In genomic region chr7:43926193-43927043, GRCh38 we compare ENCODE assay signal across 1 cellular context.
TF ChIP-seq lines count a peak whose summit lies in the region.

UBE2D4 (plus strand) TSS chr7:43926436; CDS start chr7:43926533, 97 bp downstream.

TF ChIP-seq in WTC11, 78 proteins besides CTCF, POLR2A, EP300 and RAD21 (continued from another document):
- TF ChIP-seq, protein P1, sequence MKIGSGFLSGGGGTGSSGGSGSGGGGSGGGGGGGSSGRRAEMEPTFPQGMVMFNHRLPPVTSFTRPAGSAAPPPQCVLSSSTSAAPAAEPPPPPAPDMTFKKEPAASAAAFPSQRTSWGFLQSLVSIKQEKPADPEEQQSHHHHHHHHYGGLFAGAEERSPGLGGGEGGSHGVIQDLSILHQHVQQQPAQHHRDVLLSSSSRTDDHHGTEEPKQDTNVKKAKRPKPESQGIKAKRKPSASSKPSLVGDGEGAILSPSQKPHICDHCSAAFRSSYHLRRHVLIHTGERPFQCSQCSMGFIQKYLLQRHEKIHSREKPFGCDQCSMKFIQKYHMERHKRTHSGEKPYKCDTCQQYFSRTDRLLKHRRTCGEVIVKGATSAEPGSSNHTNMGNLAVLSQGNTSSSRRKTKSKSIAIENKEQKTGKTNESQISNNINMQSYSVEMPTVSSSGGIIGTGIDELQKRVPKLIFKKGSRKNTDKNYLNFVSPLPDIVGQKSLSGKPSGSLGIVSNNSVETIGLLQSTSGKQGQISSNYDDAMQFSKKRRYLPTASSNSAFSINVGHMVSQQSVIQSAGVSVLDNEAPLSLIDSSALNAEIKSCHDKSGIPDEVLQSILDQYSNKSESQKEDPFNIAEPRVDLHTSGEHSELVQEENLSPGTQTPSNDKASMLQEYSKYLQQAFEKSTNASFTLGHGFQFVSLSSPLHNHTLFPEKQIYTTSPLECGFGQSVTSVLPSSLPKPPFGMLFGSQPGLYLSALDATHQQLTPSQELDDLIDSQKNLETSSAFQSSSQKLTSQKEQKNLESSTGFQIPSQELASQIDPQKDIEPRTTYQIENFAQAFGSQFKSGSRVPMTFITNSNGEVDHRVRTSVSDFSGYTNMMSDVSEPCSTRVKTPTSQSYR (CRISPR knock-in tag; IDR thresholded peaks at IDR 0.05): no peak; the same call in 1 of the 2 replicates
- 0 out of 2 replicates have a peak, but pooled peaks have one; percentile 55 for TF ChIP-seq MYBL2 (CRISPR knock-in tag; IDR thresholded peaks at IDR 0.05)
- no peak for TF ChIP-seq ZNF396 (CRISPR knock-in tag; IDR thresholded peaks at IDR 0.05; ENCODE audit: borderline replicate concordance)
- TF ChIP-seq ZBTB21 (CRISPR knock-in tag; IDR thresholded peaks at IDR 0.05; ENCODE audit: borderline replicate concordance): no peak; the same call in 1 of the 2 replicates
- TF ChIP-seq, protein P2, sequence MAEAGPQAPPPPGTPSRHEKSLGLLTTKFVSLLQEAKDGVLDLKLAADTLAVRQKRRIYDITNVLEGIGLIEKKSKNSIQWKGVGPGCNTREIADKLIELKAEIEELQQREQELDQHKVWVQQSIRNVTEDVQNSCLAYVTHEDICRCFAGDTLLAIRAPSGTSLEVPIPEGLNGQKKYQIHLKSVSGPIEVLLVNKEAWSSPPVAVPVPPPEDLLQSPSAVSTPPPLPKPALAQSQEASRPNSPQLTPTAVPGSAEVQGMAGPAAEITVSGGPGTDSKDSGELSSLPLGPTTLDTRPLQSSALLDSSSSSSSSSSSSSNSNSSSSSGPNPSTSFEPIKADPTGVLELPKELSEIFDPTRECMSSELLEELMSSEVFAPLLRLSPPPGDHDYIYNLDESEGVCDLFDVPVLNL (CRISPR knock-in tag; IDR thresholded peaks at IDR 0.05; ENCODE audit: borderline replicate concordance, low read depth): no peak
- no peak for TF ChIP-seq CBFB (CRISPR knock-in tag; IDR thresholded peaks at IDR 0.05; ENCODE audit: low read depth)
- 0 out of 2 replicates have a peak, but pooled peaks have one; percentile 19 for TF ChIP-seq NR2C2 (CRISPR knock-in tag; IDR thresholded peaks at IDR 0.05)
- TF ChIP-seq, protein P3, sequence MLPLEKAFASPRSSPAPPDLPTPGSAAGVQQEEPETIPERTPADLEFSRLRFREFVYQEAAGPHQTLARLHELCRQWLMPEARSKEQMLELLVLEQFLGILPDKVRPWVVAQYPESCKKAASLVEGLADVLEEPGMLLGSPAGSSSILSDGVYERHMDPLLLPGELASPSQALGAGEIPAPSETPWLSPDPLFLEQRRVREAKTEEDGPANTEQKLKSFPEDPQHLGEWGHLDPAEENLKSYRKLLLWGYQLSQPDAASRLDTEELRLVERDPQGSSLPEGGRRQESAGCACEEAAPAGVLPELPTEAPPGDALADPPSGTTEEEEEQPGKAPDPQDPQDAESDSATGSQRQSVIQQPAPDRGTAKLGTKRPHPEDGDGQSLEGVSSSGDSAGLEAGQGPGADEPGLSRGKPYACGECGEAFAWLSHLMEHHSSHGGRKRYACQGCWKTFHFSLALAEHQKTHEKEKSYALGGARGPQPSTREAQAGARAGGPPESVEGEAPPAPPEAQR (CRISPR knock-in tag; IDR thresholded peaks at IDR 0.05): no peak
- no peak for TF ChIP-seq SOX15 (CRISPR knock-in tag; IDR thresholded peaks at IDR 0.05)
- TF ChIP-seq, protein P4, sequence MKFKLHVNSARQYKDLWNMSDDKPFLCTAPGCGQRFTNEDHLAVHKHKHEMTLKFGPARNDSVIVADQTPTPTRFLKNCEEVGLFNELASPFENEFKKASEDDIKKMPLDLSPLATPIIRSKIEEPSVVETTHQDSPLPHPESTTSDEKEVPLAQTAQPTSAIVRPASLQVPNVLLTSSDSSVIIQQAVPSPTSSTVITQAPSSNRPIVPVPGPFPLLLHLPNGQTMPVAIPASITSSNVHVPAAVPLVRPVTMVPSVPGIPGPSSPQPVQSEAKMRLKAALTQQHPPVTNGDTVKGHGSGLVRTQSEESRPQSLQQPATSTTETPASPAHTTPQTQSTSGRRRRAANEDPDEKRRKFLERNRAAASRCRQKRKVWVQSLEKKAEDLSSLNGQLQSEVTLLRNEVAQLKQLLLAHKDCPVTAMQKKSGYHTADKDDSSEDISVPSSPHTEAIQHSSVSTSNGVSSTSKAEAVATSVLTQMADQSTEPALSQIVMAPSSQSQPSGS (CRISPR knock-in tag; IDR thresholded peaks at IDR 0.05; ENCODE audit: borderline replicate concordance, low read depth): no peak
- TF ChIP-seq, protein P5, sequence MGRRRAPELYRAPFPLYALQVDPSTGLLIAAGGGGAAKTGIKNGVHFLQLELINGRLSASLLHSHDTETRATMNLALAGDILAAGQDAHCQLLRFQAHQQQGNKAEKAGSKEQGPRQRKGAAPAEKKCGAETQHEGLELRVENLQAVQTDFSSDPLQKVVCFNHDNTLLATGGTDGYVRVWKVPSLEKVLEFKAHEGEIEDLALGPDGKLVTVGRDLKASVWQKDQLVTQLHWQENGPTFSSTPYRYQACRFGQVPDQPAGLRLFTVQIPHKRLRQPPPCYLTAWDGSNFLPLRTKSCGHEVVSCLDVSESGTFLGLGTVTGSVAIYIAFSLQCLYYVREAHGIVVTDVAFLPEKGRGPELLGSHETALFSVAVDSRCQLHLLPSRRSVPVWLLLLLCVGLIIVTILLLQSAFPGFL (CRISPR knock-in tag; IDR thresholded peaks at IDR 0.05; ENCODE audit: borderline replicate concordance): no peak
- TF ChIP-seq JUN (CRISPR knock-in tag; IDR thresholded peaks at IDR 0.05): peak; percentile 22; the same call in 1 of the 2 replicates
- TF ChIP-seq, protein P6, sequence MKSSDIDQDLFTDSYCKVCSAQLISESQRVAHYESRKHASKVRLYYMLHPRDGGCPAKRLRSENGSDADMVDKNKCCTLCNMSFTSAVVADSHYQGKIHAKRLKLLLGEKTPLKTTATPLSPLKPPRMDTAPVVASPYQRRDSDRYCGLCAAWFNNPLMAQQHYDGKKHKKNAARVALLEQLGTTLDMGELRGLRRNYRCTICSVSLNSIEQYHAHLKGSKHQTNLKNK (CRISPR knock-in tag; IDR thresholded peaks at IDR 0.05): no peak
- TF ChIP-seq ATF6 (CRISPR knock-in tag; IDR thresholded peaks at IDR 0.05): no peak
- TF ChIP-seq, protein P7, sequence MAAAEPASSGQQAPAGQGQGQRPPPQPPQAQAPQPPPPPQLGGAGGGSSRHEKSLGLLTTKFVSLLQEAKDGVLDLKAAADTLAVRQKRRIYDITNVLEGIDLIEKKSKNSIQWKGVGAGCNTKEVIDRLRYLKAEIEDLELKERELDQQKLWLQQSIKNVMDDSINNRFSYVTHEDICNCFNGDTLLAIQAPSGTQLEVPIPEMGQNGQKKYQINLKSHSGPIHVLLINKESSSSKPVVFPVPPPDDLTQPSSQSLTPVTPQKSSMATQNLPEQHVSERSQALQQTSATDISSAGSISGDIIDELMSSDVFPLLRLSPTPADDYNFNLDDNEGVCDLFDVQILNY (CRISPR knock-in tag; IDR thresholded peaks at IDR 0.05): peak; percentile 70
- TF ChIP-seq TEAD4 (CRISPR knock-in tag; IDR thresholded peaks at IDR 0.05): peak; percentile 27; the same call in 1 of the 2 replicates
- TF ChIP-seq SMAD4 (CRISPR knock-in tag; IDR thresholded peaks at IDR 0.05): no peak
- TF ChIP-seq HMGXB4 (CRISPR knock-in tag; IDR thresholded peaks at IDR 0.05): peak; percentile 26; the same call in 1 of the 2 replicates
- TF ChIP-seq, protein P8, sequence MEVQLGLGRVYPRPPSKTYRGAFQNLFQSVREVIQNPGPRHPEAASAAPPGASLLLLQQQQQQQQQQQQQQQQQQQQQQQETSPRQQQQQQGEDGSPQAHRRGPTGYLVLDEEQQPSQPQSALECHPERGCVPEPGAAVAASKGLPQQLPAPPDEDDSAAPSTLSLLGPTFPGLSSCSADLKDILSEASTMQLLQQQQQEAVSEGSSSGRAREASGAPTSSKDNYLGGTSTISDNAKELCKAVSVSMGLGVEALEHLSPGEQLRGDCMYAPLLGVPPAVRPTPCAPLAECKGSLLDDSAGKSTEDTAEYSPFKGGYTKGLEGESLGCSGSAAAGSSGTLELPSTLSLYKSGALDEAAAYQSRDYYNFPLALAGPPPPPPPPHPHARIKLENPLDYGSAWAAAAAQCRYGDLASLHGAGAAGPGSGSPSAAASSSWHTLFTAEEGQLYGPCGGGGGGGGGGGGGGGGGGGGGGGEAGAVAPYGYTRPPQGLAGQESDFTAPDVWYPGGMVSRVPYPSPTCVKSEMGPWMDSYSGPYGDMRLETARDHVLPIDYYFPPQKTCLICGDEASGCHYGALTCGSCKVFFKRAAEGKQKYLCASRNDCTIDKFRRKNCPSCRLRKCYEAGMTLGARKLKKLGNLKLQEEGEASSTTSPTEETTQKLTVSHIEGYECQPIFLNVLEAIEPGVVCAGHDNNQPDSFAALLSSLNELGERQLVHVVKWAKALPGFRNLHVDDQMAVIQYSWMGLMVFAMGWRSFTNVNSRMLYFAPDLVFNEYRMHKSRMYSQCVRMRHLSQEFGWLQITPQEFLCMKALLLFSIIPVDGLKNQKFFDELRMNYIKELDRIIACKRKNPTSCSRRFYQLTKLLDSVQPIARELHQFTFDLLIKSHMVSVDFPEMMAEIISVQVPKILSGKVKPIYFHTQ (CRISPR knock-in tag; IDR thresholded peaks at IDR 0.05): no peak
- no peak for TF ChIP-seq ZNF121 (CRISPR knock-in tag; IDR thresholded peaks at IDR 0.05)
- peak; percentile 92 for TF ChIP-seq GABPB1 (CRISPR knock-in tag; IDR thresholded peaks at IDR 0.05)
- no peak for TF ChIP-seq IRF2 (CRISPR knock-in tag; IDR thresholded peaks at IDR 0.05; ENCODE audit: borderline replicate concordance, low read depth)
- TF ChIP-seq ZBTB43 (CRISPR knock-in tag; IDR thresholded peaks at IDR 0.05): no peak
- no peak for TF ChIP-seq NR1H2 (CRISPR knock-in tag; IDR thresholded peaks at IDR 0.05)
- no peak for TF ChIP-seq ATF3 (CRISPR knock-in tag; conservative IDR thresholded peaks at IDR 0.05)
